8 cellular contexts compared by ENCODE assay signal in the genomic region with DNA sequence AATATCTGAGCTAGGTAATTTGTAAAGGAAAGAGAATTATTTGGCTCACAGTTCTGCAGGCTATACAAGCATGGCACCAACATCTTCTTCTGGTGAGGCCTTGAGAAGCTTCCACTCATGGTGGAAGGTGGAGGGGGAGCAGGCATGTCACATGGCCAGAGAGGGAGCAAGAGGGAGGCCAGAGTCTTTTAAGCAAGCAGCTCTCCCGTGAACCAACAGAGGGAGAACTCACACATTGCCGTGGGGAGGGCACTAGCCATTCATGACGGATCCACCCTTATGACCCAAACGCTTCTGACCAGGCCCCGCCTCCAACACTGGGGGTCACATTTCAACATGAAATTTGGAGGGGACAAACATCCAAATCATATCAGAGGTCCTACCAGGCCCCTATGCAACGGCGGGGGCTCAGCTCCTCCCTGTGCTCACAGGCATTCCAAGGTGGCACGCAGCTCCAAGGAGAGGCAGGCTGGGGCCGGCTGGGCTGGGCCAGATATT. TPM values are rescaled to one million over a fixed set of nuclear protein-coding genes. Genes with fewer than 3 reads are reported as not detected.
DNase-seq lines count a peak whose midpoint lies in the region; ATAC-seq and TF ChIP-seq lines count a peak whose summit lies in the region.

No MANE protein-coding gene starts in this region.

- TF ChIP-seq POLR2A in testis (IDR thresholded peaks at IDR 0.05), result no peak

- no peak overlapping the region for H2AFZ ChIP-seq in GM23248

- DNase-seq in GM23248 (peak; percentile 73), NCI-H82 treated with DMSO at 0.1 percent for 48 hours (lab: John Stamatoyannopoulos, UW; ENCODE audit: unreplicated experiment) (peak; percentile 2), progenitor cell of endocrine pancreas (ENCODE audit: low spot score, unreplicated experiment) (no peak), hypothalamus (lab: John Stamatoyannopoulos, UW) (no peak), NCI-H2029 (lab: John Stamatoyannopoulos, UW) (no peak), iPS-NIHi11 (ENCODE audit: low spot score) (no peak), testis (no peak)

- ATAC-seq in esophagus mucosa, result peak; percentile 13

- H3K27me3 ChIP-seq in GM23248 (replicated peaks; ENCODE audit: insufficient read depth), result peaks cover 14% of the 10 kb centered on the region
- H3K27me3 ChIP-seq in testis, result no peaks in the 10 kb centered on the region

- no peaks in the 10 kb centered on the region for H4K20me1 ChIP-seq in GM23248 (ENCODE audit: insufficient read depth)

- H3K9me2 ChIP-seq in GM23248 (ENCODE audit: insufficient read depth), result no peaks in the 10 kb centered on the region

- H3K4me1 ChIP-seq in GM23248 (ENCODE audit: insufficient read depth) (no peaks in the 10 kb centered on the region; the same call in 1 of the 2 replicates), testis (peaks cover 11% of the 10 kb centered on the region)

- no peaks in the 10 kb centered on the region for H3K36me3 ChIP-seq in GM23248 (ENCODE audit: low read depth)
- no peaks in the 10 kb centered on the region for H3K36me3 ChIP-seq in testis (ENCODE audit: low read depth, missing control alignments)

- H3K4me3 ChIP-seq in GM23248, result no peak overlapping the region
- H3K4me3 ChIP-seq in testis, result no peak overlapping the region

- in situ Hi-C loops in GM23248 (cut with MboI), result loop anchor here (5.0 kb wide), 1 partner anchor 85 kb away; no protein-coding TSS in a partner anchor

- peaks cover 4% of the 10 kb centered on the region for H3K4me1 Mint-ChIP-seq in progenitor cell of endocrine pancreas (ENCODE audit: low read depth)

- H3K36me3 Mint-ChIP-seq in progenitor cell of endocrine pancreas (ENCODE audit: insufficient read depth), result no peaks in the 10 kb centered on the region

- H3K9me3 ChIP-seq in GM23248 (ENCODE audit: low read depth), result no peaks in the 10 kb centered on the region
- H3K9me3 ChIP-seq in testis, result no peaks in the 10 kb centered on the region

- intact Hi-C loops in testis (cut with DNase I; ENCODE audit: low total_unique reads), result loop anchor here (10.0 kb wide), 2 partner anchors 58 to 88 kb away; no protein-coding TSS in a partner anchor

- H3K27me3 Mint-ChIP-seq in progenitor cell of endocrine pancreas, result peaks cover 46% of the 10 kb centered on the region

- no peaks in the 10 kb centered on the region for H3K79me2 ChIP-seq in GM23248 (ENCODE audit: insufficient read depth)

- H3K4me2 ChIP-seq in GM23248 (ENCODE audit: unreplicated experiment), result no peak overlapping the region

- no peak overlapping the region for H3K27ac ChIP-seq in GM23248
- H3K27ac ChIP-seq in testis, result peak overlapping the region in 1 of 2 donors; percentile 64

- 21 to 30% methylated on average over 9 of the region's 9 CpGs for WGBS in GM23248 (ENCODE audit: low coverage in 1 of 2, low lambda C conversion rate in 2 of 2, missing lambda C conversion rate in 2 of 2), 2 experiments
- 44 to 58% methylated on average over 7 to 9 of the region's 9 CpGs for WGBS in testis, 2 donors

- no peak overlapping the region for H3K27ac Mint-ChIP-seq in progenitor cell of endocrine pancreas

- TF ChIP-seq CTCF in progenitor cell of endocrine pancreas (IDR thresholded peaks at IDR 0.05; ENCODE audit: unreplicated experiment) (peak; percentile 34), testis (IDR thresholded peaks at IDR 0.05) (peak in 1 of 3 experiments; percentile 16)

- H3F3A ChIP-seq in GM23248 (ENCODE audit: insufficient read depth), result no peaks in the 10 kb centered on the region

- no peak overlapping the region for H3K9ac ChIP-seq in GM23248

- H3K9me3 Mint-ChIP-seq in progenitor cell of endocrine pancreas (ENCODE audit: low read depth), result no peaks in the 10 kb centered on the region

- no peak overlapping the region for H3K4me3 Mint-ChIP-seq in progenitor cell of endocrine pancreas (ENCODE audit: low read depth)

RNA-seq across cellular contexts. Expression of a gene that starts 4.6 kb away (rescaled TPM):
- 1.8 TPM in 2 replicates for total RNA-seq in GM23248 (2014; rRNA removed; shearing (Covaris generic))
- polyA plus RNA-seq in GM23248 (2016; fragmentation: Nextera tagmentation; extraction: Ambion mirVana) (0.38 and 1.1 TPM in 2 replicates), testis (ENCODE audit: insufficient read depth, low read depth, low replicate concordance) (67.4 TPM)
- total RNA-seq in esophagus mucosa (2.7 TPM), progenitor cell of endocrine pancreas (0.38 and 0.47 TPM in 2 replicates), testis (100 to 1,000 TPM; 207 TPM)

Comparison
In these comparisons a context has a peak if more than half of its experiments do, and no peak if none do; other contexts are left out.
1. DNase-seq: peak in GM23248 (single experiment) and NCI-H82 treated with DMSO at 0.1 percent for 48 hours (single experiment); none in progenitor cell of endocrine pancreas (single experiment), hypothalamus (0 of 51), NCI-H2029 (single experiment), iPS-NIHi11 (single experiment) and testis (single experiment).
2. RNA of a gene that starts 4.6 kb away (total RNA-seq): 207 TPM in testis; 2.7 TPM in esophagus mucosa (single experiment), 1.8 TPM in GM23248 and 0.38 to 0.47 TPM in progenitor cell of endocrine pancreas; every median in the first group is over 10 times any median in the second.